Comparison of ENCODE assay signal across 8 cellular contexts in the genomic region with DNA sequence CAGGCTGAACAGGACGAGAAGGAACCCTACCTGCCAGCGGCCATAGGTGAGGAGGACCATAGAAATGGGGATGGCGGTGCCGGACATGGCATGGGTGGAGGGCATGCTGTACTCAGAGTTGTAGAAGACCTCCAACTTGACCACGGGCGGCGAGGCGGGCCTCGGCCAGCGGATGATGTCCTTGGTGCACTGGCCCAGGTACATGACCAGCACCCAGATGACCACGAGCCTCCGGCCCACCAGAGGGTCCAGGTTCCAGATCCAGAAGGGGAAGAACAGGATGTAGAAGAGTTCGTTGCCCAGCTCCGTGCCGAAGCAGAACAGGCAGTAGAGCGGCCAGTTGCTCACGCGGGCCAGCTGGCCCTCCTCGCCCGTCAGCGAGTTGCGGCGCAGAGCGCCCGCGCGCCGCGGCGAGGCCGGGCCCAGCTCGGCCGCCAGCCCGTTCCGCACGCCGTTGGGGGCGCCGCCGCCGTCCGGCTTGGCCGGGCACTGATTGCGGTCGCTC. TPM values are rescaled to one million over a fixed set of nuclear protein-coding genes. Genes with fewer than 3 reads are reported as not detected.
DNase-seq lines count a peak whose midpoint lies in the region; ATAC-seq, FAIRE-seq and TF ChIP-seq lines count a peak whose summit lies in the region.

No MANE protein-coding gene starts in this region.

- H3K27me3 Mint-ChIP-seq in CD4-positive, alpha-beta T cell: no peaks in the 10 kb centered on the region

- H2AFZ ChIP-seq in keratinocyte (ENCODE audit: control insufficient read depth, low read length): peak overlapping the region; percentile 92

- no peaks in the 10 kb centered on the region for H3K27me3 ChIP-seq in CD4-positive, alpha-beta T cell (ENCODE audit: control insufficient read depth, insufficient read depth, low read length)
- H3K27me3 ChIP-seq in keratinocyte (ENCODE audit: control insufficient read depth, extremely low read depth, insufficient read depth, low read length): no peaks in the 10 kb centered on the region

- H3K4me1 Mint-ChIP-seq in CD4-positive, alpha-beta T cell (ENCODE audit: low read depth): peaks cover 43% of the 10 kb centered on the region

- H3K36me3 ChIP-seq in keratinocyte (ENCODE audit: control insufficient read depth in 2 of 2, extremely low read depth in 1 of 2, insufficient read depth in 2 of 2, low read length in 2 of 2): no peaks in the 10 kb centered on the region

- peak overlapping the region; percentile 58 for H3K27ac ChIP-seq in CD4-positive, alpha-beta T cell (ENCODE audit: low read depth, low read length)
- H3K27ac ChIP-seq in keratinocyte (ENCODE audit: control insufficient read depth, insufficient read depth, low read length) (peak overlapping the region; percentile 72), skin epidermis (peak overlapping the region; percentile 74 to 94 (median 87))

- peak overlapping the region; percentile 95 for H3K4me2 ChIP-seq in keratinocyte (ENCODE audit: control insufficient read depth, extremely low read depth, insufficient read depth, low read depth, low read length)

- peaks cover 43% of the 10 kb centered on the region for H3K79me2 ChIP-seq in keratinocyte (ENCODE audit: control insufficient read depth, insufficient read depth, low read length)

- peaks cover 5% of the 10 kb centered on the region for H3K4me1 ChIP-seq in keratinocyte (ENCODE audit: control insufficient read depth, extremely low read depth, insufficient read depth, low read length)

- no peaks in the 10 kb centered on the region for H4K20me1 ChIP-seq in keratinocyte (ENCODE audit: control insufficient read depth, extremely low read depth, insufficient read depth, low read length)

- no peaks in the 10 kb centered on the region for H3K9me1 ChIP-seq in keratinocyte (ENCODE audit: control insufficient read depth, extremely low read depth, insufficient read depth, low read length)

- peak overlapping the region; percentile 93 for H3K4me3 Mint-ChIP-seq in CD4-positive, alpha-beta T cell

- peak in 2 of 10 experiments; percentile 9 to 38 for DNase-seq in CD4-positive, alpha-beta T cell
- DNase-seq in RPMI7951 (ENCODE audit: low read depth): peak; percentile 42
- peak; percentile 38 to 50 for DNase-seq in cardiac fibroblast (ENCODE audit: low read depth in 2 of 2)
- DNase-seq in keratinocyte (ENCODE audit: low read depth, low spot score): no peak
- no peak for DNase-seq in MV-4-11 (lab: John Stamatoyannopoulos, UW)

- TF ChIP-seq CTCF in CD4-positive, alpha-beta T cell (IDR thresholded peaks at IDR 0.05): no peak
- TF ChIP-seq CTCF in cardiac fibroblast (IDR thresholded peaks at IDR 0.05; ENCODE audit: low read depth, low read length): no peak
- TF ChIP-seq CTCF in keratinocyte (optimal IDR thresholded peaks at IDR 0.05 in 1 of 3, IDR thresholded peaks at IDR 0.05 in 1 of 3, conservative IDR thresholded peaks at IDR 0.05 in 1 of 3; ENCODE audit: extremely low read depth in 1 of 3, insufficient read depth in 2 of 3, low read length in 3 of 3): no peak

- no peak for FAIRE-seq in keratinocyte (lab: Jason Lieb, UNC)

- dilution Hi-C loops in keratinocyte (cut with MboI; ENCODE audit: extremely low pct_ligation_motif_present, low sequenced_read_pairs): no loop called here

- CTCF ChIA-PET in CD4-positive, alpha-beta T cell (lab: Charles Lee): no interaction called here

- peak; percentile 28 for ATAC-seq in CD4-positive, alpha-beta T cell (ENCODE audit: poor library complexity)
- ATAC-seq in GM18909 (IDR thresholded peaks at IDR 0.05; ENCODE audit: poor library complexity, unreplicated experiment): peak; percentile 45
- ATAC-seq in HG03103 (IDR thresholded peaks at IDR 0.05; ENCODE audit: low read depth, unreplicated experiment): peak; percentile 30

- H3K9me3 Mint-ChIP-seq in CD4-positive, alpha-beta T cell: no peaks in the 10 kb centered on the region

- H3K9ac ChIP-seq in keratinocyte (ENCODE audit: control insufficient read depth, extremely low read depth, insufficient read depth, low read length): peak overlapping the region; percentile 93

- peaks cover 22% of the 10 kb centered on the region for H3K36me3 Mint-ChIP-seq in CD4-positive, alpha-beta T cell (ENCODE audit: low read depth)

- peak overlapping the region; percentile 93 for H3K27ac Mint-ChIP-seq in CD4-positive, alpha-beta T cell

- POLR2A ChIA-PET in CD4-positive, alpha-beta T cell (lab: Charles Lee): interaction anchor here (0.5 to 5.5 kb wide), 10 partner anchors 19 to 137 kb away, joined by 3 to 99 read pairs (median 4); a partner anchor contains a TSS

- H3K4me3 ChIP-seq in cardiac fibroblast (replicated peaks in 1 of 2; ENCODE audit: low read depth in 2 of 2, low read length in 2 of 2) (peak overlapping the region; percentile 72 to 91), keratinocyte (ENCODE audit: control insufficient read depth in 2 of 3, extremely low read depth in 1 of 3, insufficient read depth in 2 of 3, low read depth in 1 of 3, low read length in 3 of 3) (peak overlapping the region; percentile 86 to 98 (median 95)), skin epidermis (peak overlapping the region; percentile 83 to 99 (median 89))

- intact Hi-C loops in CD4-positive, alpha-beta T cell (cut with DNase I, micrococcal nuclease): loop anchor here (2.0 to 5.0 kb wide), 4 partner anchors 92 to 185 kb away; a partner anchor contains a TSS

- H3K9me3 ChIP-seq in CD4-positive, alpha-beta T cell (ENCODE audit: control insufficient read depth, low read length): no peaks in the 10 kb centered on the region
- H3K9me3 ChIP-seq in keratinocyte (ENCODE audit: control insufficient read depth, low read depth, low read length): no peaks in the 10 kb centered on the region

RNA-seq across cellular contexts. Expression of a gene that starts 0.6 kb away (rescaled TPM):
- 10 to 100 TPM; 16.6 to 16.8 TPM for total RNA-seq in CD4-positive, alpha-beta T cell
- 22.5 and 29.6 TPM in 2 replicates for total RNA-seq in RPMI7951 (2014; rRNA removed; shearing (Covaris generic))
- polyA plus RNA-seq in keratinocyte: 14.7 to 28.7 TPM (median 17.6 TPM) in 3 replicates
- 2.6 TPM for polyA plus RNA-seq in keratinocyte (2011; ENCODE audit: low read depth)
- polyA plus RNA-seq in keratinocyte (2011; cell fraction: cytosol; rRNA removed): 8.7 and 13.8 TPM in 2 replicates
- 24.4 and 33.5 TPM in 2 replicates for polyA plus RNA-seq in keratinocyte (2011; cell fraction: nucleus; rRNA removed)
- 12.3 and 17.5 TPM in 2 replicates for polyA plus RNA-seq in keratinocyte (2012; ENCODE audit: low replicate concordance)
- polyA minus RNA-seq in keratinocyte: 9.3 to 13.6 TPM (median 12.8 TPM) in 3 replicates
- 10.0 TPM for polyA minus RNA-seq in keratinocyte (2011; cell fraction: cytosol; rRNA and poly(A)+ RNA removed)
- 19.4 and 30.9 TPM in 2 replicates for polyA minus RNA-seq in keratinocyte (2011; cell fraction: nucleus; rRNA and poly(A)+ RNA removed)

Comparison
In these comparisons a context has a peak if more than half of its experiments do, and no peak if none do; other contexts are left out.
1. DNase-seq: peak in RPMI7951 (single experiment) and cardiac fibroblast (2 of 2); none in keratinocyte (single experiment) and MV-4-11 (single experiment).
2. Peak in every context shown above with its lines, with median percentiles within 50 percentile points of each other: ATAC-seq, H3K27ac ChIP-seq and H3K4me3 ChIP-seq.